In the genomic region with DNA sequence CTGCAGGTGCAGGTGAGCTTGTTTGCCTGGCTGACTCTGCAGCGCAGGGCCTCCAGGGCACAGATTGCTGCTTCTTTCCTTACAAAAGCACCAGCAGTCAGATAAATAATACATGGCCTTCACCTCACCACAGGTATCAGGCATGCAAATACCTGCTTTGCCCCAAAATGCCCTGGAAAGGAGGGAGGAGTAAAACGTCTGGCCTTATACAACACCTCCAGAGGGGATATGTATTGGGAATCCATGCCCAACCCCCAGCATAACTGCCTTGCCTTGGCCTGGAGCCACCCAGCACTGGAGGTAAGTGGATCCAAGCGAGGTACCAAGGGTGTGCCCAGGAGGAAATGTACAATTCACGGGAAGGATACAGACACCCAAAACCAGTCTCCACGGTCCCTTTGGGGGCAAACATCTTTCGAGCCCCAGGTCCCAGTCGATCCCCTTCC, we compare ENCODE assay signal across 8 cellular contexts. TPM values are rescaled to one million over a fixed set of nuclear protein-coding genes. Genes with fewer than 3 reads are reported as not detected.
A peak's percentile ranks its signal among the peaks of the same experiment; 100 is the strongest.
DNase-seq lines count a peak whose midpoint lies in the region; FAIRE-seq and TF ChIP-seq lines count a peak whose summit lies in the region.

No MANE protein-coding gene starts in this region.

- H3K27me3 ChIP-seq in mesenchymal stem cell (ENCODE audit: control insufficient read depth in 1 of 2, insufficient read depth in 1 of 2, low read length in 2 of 2) = peaks cover 0 to 3% of the 10 kb centered on the region in 2 experiments
- no peaks in the 10 kb centered on the region for H3K27me3 ChIP-seq in uterus

- peaks cover 29% of the 10 kb centered on the region for H3K4me1 ChIP-seq in mesenchymal stem cell (ENCODE audit: control insufficient read depth, insufficient read depth, low read depth, low read length)
- peaks cover 0 to 24% of the 10 kb centered on the region in 2 donors for H3K4me1 ChIP-seq in uterus

- peak overlapping the region in 1 of 2 experiments; percentile 98 for H3K14ac ChIP-seq in mesenchymal stem cell (ENCODE audit: low read length in 2 of 2)

- WGBS in mesenchymal stem cell = 5% methylated on average over 5 of the region's 7 CpGs

- peak; percentile 36 for DNase-seq in NCI-H2107 treated with DMSO at 0.1 percent for 48 hours (lab: John Stamatoyannopoulos, UW; ENCODE audit: unreplicated experiment)
- DNase-seq in NCI-H2107 (lab: John Stamatoyannopoulos, UW) = no peak
- DNase-seq in NCI-H345 (lab: John Stamatoyannopoulos, UW) = peak; percentile 59
- no peak for DNase-seq in chondrocyte (ENCODE audit: low spot score)
- no peak for DNase-seq in mesenchymal stem cell
- peak in 1 of 2 donors; percentile 44 for DNase-seq in uterus
- no peak for DNase-seq in D721Med (ENCODE audit: insufficient read length, low spot score)
- DNase-seq in GM19238 (ENCODE audit: insufficient read length, low spot score) = no peak

- H3K79me1 ChIP-seq in mesenchymal stem cell (replicated peaks; ENCODE audit: low read length, poor library complexity, severe bottlenecking) = no peaks in the 10 kb centered on the region

- H3K18ac ChIP-seq in mesenchymal stem cell (ENCODE audit: low read depth in 1 of 2, low read length in 2 of 2) = peak overlapping the region in 1 of 2 experiments; percentile 90

- peak overlapping the region; percentile 85 for H3K4me2 ChIP-seq in mesenchymal stem cell (ENCODE audit: low read length, poor library complexity, severe bottlenecking)

- peak overlapping the region; percentile 95 for H3K9ac ChIP-seq in mesenchymal stem cell (ENCODE audit: low read length)

- H3K4me3 ChIP-seq in mesenchymal stem cell (ENCODE audit: insufficient read depth in 1 of 2, low read depth in 1 of 2, low read length in 2 of 2) = peak overlapping the region; percentile 93 to 97
- peak overlapping the region; percentile 83 to 98 for H3K4me3 ChIP-seq in uterus

- H3K36me3 ChIP-seq in mesenchymal stem cell (ENCODE audit: control insufficient read depth in 1 of 2, insufficient read depth in 2 of 2, low read depth in 1 of 2, low read length in 2 of 2) = peaks cover 0 to 20% of the 10 kb centered on the region in 2 experiments
- no peaks in the 10 kb centered on the region for H3K36me3 ChIP-seq in uterus

- no peak for TF ChIP-seq POLR2A in uterus (IDR thresholded peaks at IDR 0.05)

- peaks cover 61% of the 10 kb centered on the region for H3K4me1 Mint-ChIP-seq in chondrocyte (ENCODE audit: low read depth)

- peak overlapping the region; percentile 5 for H4K91ac ChIP-seq in mesenchymal stem cell (ENCODE audit: low read length)

- peak overlapping the region; percentile 2 to 69 for H3K4ac ChIP-seq in mesenchymal stem cell (ENCODE audit: low read depth in 1 of 2, low read length in 2 of 2)

- H3K23ac ChIP-seq in mesenchymal stem cell (ENCODE audit: low read length in 2 of 2) = peak overlapping the region in 1 of 2 experiments; percentile 61

- H2BK15ac ChIP-seq in mesenchymal stem cell (ENCODE audit: low read depth, poor library complexity, severe bottlenecking) = no peak overlapping the region

- no peak for TF ChIP-seq CTCF in chondrocyte (IDR thresholded peaks at IDR 0.05)
- no peak for TF ChIP-seq CTCF in uterus (IDR thresholded peaks at IDR 0.05)
- TF ChIP-seq CTCF in D721Med (IDR thresholded peaks at IDR 0.05; ENCODE audit: insufficient read depth, missing control alignments) = no peak

- peak overlapping the region; percentile 86 for H3K4me3 Mint-ChIP-seq in chondrocyte (ENCODE audit: unreplicated experiment)

- H3K27me3 Mint-ChIP-seq in chondrocyte (ENCODE audit: low read depth) = no peaks in the 10 kb centered on the region

- H3K9me3 Mint-ChIP-seq in chondrocyte (ENCODE audit: low read depth) = no peaks in the 10 kb centered on the region

- no peak overlapping the region for H2BK5ac ChIP-seq in mesenchymal stem cell (ENCODE audit: low read depth, low read length, poor library complexity, severe bottlenecking)

- H2AK5ac ChIP-seq in mesenchymal stem cell (ENCODE audit: low read length, severe bottlenecking) = no peak overlapping the region

- no peak for FAIRE-seq in D721Med (lab: Jason Lieb, UNC)

- H2BK12ac ChIP-seq in mesenchymal stem cell (ENCODE audit: low read length in 2 of 2) = peak overlapping the region in 1 of 2 experiments; percentile 32

- H3K27ac ChIP-seq in mesenchymal stem cell (ENCODE audit: low read length, poor library complexity, severe bottlenecking) (no peak overlapping the region), uterus (peak overlapping the region; percentile 96 to 100)

- H3K9me3 ChIP-seq in mesenchymal stem cell (ENCODE audit: control insufficient read depth, low read length) = no peaks in the 10 kb centered on the region
- H3K9me3 ChIP-seq in uterus = no peaks in the 10 kb centered on the region

- H3K27ac Mint-ChIP-seq in chondrocyte (ENCODE audit: unreplicated experiment) = peak overlapping the region; percentile 89

- intact Hi-C loops in uterus (cut with DNase I; ENCODE audit: low total_unique reads) = no loop called here

- no peaks in the 10 kb centered on the region for H3K36me3 Mint-ChIP-seq in chondrocyte (ENCODE audit: low read depth)

- H4K8ac ChIP-seq in mesenchymal stem cell (ENCODE audit: low read length) = no peak overlapping the region

- peak overlapping the region; percentile 54 for H2BK120ac ChIP-seq in mesenchymal stem cell (ENCODE audit: low read depth, low read length)

- no peak overlapping the region for H2AFZ ChIP-seq in mesenchymal stem cell (ENCODE audit: low read depth, low read length)

RNA-seq across cellular contexts. Expression of a gene that starts 0.9 kb away (rescaled TPM):
- total RNA-seq in chondrocyte (117 to 121 TPM (median 121 TPM) in 3 replicates), uterus (10 to 100 TPM; 31.7 to 70.4 (median 50.7) TPM)
- polyA plus RNA-seq in mesenchymal stem cell (2013, experiment 1 of 2) = 71.3 TPM
- polyA plus RNA-seq in mesenchymal stem cell (2013, experiment 2 of 2) = 71.6 TPM

RNA-seq across cellular contexts. Expression of a gene that starts 45.3 kb away (rescaled TPM):
- total RNA-seq in chondrocyte (126 to 132 TPM (median 129 TPM) in 3 replicates), uterus (100 to 1,000 TPM in 2 of 4 donors, 10 to 100 TPM in 2; 22.1 to 171 (median 100) TPM)
- 175 TPM for polyA plus RNA-seq in mesenchymal stem cell (2013, experiment 1 of 2)
- 170 TPM for polyA plus RNA-seq in mesenchymal stem cell (2013, experiment 2 of 2)

Comparison
In these comparisons a context has a peak if more than half of its experiments do, and no peak if none do; other contexts are left out.
1. DNase-seq: peak in NCI-H2107 treated with DMSO at 0.1 percent for 48 hours (single experiment) and NCI-H345 (single experiment); none in NCI-H2107 (single experiment), chondrocyte (single experiment), mesenchymal stem cell (single experiment), D721Med (single experiment) and GM19238 (single experiment).